29 cellular contexts compared by ENCODE assay signal in the genomic region with DNA sequence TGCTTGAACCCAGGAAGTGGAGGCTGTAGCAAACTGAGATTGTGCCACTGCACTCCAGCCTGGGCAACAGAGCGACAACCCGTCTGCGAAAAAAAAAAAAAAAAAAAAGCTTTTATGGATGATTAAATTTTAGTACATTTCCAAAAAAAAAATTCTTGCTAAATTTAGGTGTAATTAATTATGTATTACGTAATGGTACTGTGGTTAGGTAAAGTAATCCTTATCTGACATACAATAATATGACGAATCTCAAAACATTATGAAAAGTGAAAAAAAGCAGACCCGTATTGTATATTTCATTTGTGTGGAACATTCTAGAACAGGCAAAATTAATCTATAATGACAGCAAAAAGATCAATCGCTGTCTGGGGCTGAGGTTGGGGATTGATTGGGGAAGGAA.
"Had no signal": no experiment of that assay in that cellular context is flagged by ENCODE, and none has a peak within 500 bp of the region (broad histone marks: within the 10 kb centered on the region; RNA-seq: fewer than 3 reads in every experiment).

No MANE protein-coding gene starts in this region.

- DNase-seq: activated CD4-positive, alpha-beta memory T cell treated with anti-CD3 and anti-CD28 coated beads for 36 hours; activated CD4-positive, alpha-beta T cell treated with anti-CD3 and anti-CD28 coated beads for 36 hours; activated CD4-positive, alpha-beta T cell treated with anti-CD3 and anti-CD28 coated beads, Interleukin-2, amount 10 ng/mL, durations not matched to agents 24 days and 14 days; activated CD4-positive, CD25-positive, alpha-beta regulatory T cell; activated CD4-positive, CD25-positive, alpha-beta regulatory T cell treated with anti-CD3 and anti-CD28 coated beads, Interleukin-2, amount 50 U/mL, for 72 hours; activated CD8-positive, alpha-beta memory T cell treated with anti-CD3 and anti-CD28 coated beads, Interleukin-2, amount 10 ng/mL, durations not matched to agents 7 days and 5 days; activated CD8-positive, alpha-beta memory T cell treated with anti-CD3 and anti-CD28 coated beads, Interleukin-2, amount 50 U/mL, for 4 hours; activated CD8-positive, alpha-beta T cell treated with anti-CD3 and anti-CD28 coated beads, Interleukin-2, amount 10 ng/mL, durations not matched to agents 7 days and 5 days; activated effector memory CD4-positive, alpha-beta T cell treated with anti-CD3 and anti-CD28 coated beads, Interleukin-2, amount 50 U/mL, for 16 hours; activated naive CD4-positive, alpha-beta T cell treated with anti-CD3 and anti-CD28 coated beads for 36 hours; activated naive CD8-positive, alpha-beta T cell treated with anti-CD3 and anti-CD28 coated beads for 36 hours; activated naive CD8-positive, alpha-beta T cell treated with anti-CD3 and anti-CD28 coated beads, Interleukin-2, amount 50 U/mL, for 24 hours; activated T-cell treated with anti-CD3 and anti-CD28 coated beads, Interleukin-2, amount 50 U/mL, for 1 hour; activated T-cell treated with anti-CD3 and anti-CD28 coated beads, Interleukin-2, amount 50 U/mL, for 48 hours; adrenal gland; central memory CD4-positive, alpha-beta T cell; cerebellar nuclear complex; dorsolateral prefrontal cortex; effector memory CD4-positive, alpha-beta T cell; endodermal cell; foreskin fibroblast; head of caudate nucleus; T-helper 2 cell had no signal

- H3K9me3 ChIP-seq: adrenal gland, ascending aorta, breast epithelium had no signal

- H3K4me1 ChIP-seq: adrenal gland, ascending aorta, breast epithelium had no signal

- FAIRE-seq: frontal cortex had no signal

- H3K27me3 ChIP-seq: adrenal gland, ascending aorta, breast epithelium, cardiac muscle cell, dorsolateral prefrontal cortex had no signal

- H3K27ac ChIP-seq: adrenal gland, ascending aorta, breast epithelium, cardiac muscle cell, coronary artery, dorsolateral prefrontal cortex had no signal

- H3K4me3 ChIP-seq: adrenal gland, ascending aorta, breast epithelium, cardiac muscle cell, coronary artery, dorsolateral prefrontal cortex had no signal

- ATAC-seq: activated CD4-positive, alpha-beta T cell treated with anti-CD3 and anti-CD28 coated beads for 36 hours; activated CD8-positive, alpha-beta memory T cell treated with anti-CD3 and anti-CD28 coated beads, Interleukin-2, amount 10 ng/mL, durations not matched to agents 7 days and 5 days; activated CD8-positive, alpha-beta T cell treated with anti-CD3 and anti-CD28 coated beads, Interleukin-2, amount 10 ng/mL, durations not matched to agents 7 days and 5 days; activated naive CD8-positive, alpha-beta T cell treated with anti-CD3 and anti-CD28 coated beads, Interleukin-2, amount 50 U/mL, for 24 hours; esophagus mucosa had no signal

- H3K36me3 ChIP-seq: adrenal gland, ascending aorta, breast epithelium, cardiac muscle cell had no signal
